In the genomic region with DNA sequence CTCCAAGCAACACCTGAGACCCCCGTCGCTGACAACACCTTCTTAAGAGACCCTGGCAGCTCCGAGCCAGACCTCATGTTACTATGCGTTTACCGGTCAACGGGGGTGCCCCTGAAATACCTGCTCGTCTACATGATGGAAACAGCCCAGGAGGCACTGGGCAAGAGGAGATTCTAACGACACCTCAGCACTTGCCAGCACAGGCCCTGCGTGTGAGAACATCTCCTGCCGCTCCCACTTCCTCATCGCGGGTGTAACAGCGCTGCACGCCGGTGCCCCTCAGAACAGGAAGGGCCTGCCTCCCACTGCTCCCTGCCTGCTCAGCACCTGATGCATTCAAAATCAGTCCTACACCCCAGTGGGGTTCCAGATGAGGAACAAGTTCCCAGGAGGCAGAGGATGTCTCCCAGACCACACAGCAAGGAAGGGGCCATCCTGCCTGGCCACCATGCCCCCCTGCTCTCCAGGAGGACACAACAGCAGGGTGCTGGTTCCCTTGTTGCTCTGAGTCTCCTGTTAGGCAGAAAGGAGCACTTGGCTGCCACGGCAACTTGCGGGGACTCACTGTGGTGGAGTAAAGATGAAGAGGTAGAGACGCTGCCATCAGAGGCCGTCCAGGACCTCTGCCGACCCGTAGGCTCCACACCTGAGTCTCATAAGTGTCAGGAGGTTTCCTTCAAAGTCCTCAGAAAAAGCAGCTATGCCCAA, we compare ENCODE assay signal across 10 cellular contexts. TPM values are rescaled to one million over a fixed set of nuclear protein-coding genes. Genes with fewer than 3 reads are reported as not detected.
DNase-seq lines count a peak whose midpoint lies in the region; ATAC-seq, FAIRE-seq and TF ChIP-seq lines count a peak whose summit lies in the region.
"Had no signal": no experiment of that assay in that cellular context is flagged by ENCODE, and none has a peak within 500 bp of the region (broad histone marks: within the 10 kb centered on the region; RNA-seq: fewer than 3 reads in every experiment).

No MANE protein-coding gene starts in this region.

- TF ChIP-seq POLR2A in suprapubic skin (IDR thresholded peaks at IDR 0.05): no peak

- POLR2A ChIA-PET in activated CD8-positive, alpha-beta T cell treated with anti-CD3 and anti-CD28 coated beads for 36 hours (lab: Charles Lee): interaction anchor here (2.3 kb wide), 1 partner anchor 77 kb away, joined by 7 read pairs; no protein-coding TSS in a partner anchor

- peaks cover 5% of the 10 kb centered on the region for H3K9me3 Mint-ChIP-seq in activated CD8-positive, alpha-beta memory T cell treated with anti-CD3 and anti-CD28 coated beads, Interleukin-2, amount 10 ng/mL, durations not matched to agents 7 days and 5 days (ENCODE audit: low read depth)
- H3K9me3 Mint-ChIP-seq in activated CD8-positive, alpha-beta T cell treated with anti-CD3 and anti-CD28 coated beads for 36 hours: peaks cover 11% of the 10 kb centered on the region

- FAIRE-seq in kidney (lab: Jason Lieb, UNC): no peak
- FAIRE-seq: urothelium cell line had no signal

- no peak for ATAC-seq in activated CD8-positive, alpha-beta memory T cell treated with anti-CD3 and anti-CD28 coated beads, Interleukin-2, amount 10 ng/mL, durations not matched to agents 7 days and 5 days
- no peak for ATAC-seq in activated CD8-positive, alpha-beta T cell treated with anti-CD3 and anti-CD28 coated beads for 36 hours
- ATAC-seq in HG03135 (IDR thresholded peaks at IDR 0.05; ENCODE audit: unreplicated experiment): no peak
- ATAC-seq: heart right ventricle had no signal

- no peaks in the 10 kb centered on the region for H3K27me3 Mint-ChIP-seq in activated CD8-positive, alpha-beta memory T cell treated with anti-CD3 and anti-CD28 coated beads, Interleukin-2, amount 10 ng/mL, durations not matched to agents 7 days and 5 days
- H3K27me3 Mint-ChIP-seq in activated CD8-positive, alpha-beta T cell treated with anti-CD3 and anti-CD28 coated beads for 36 hours: no peaks in the 10 kb centered on the region

- CTCF ChIA-PET in activated CD8-positive, alpha-beta memory T cell treated with anti-CD3 and anti-CD28 coated beads, Interleukin-2, amount 10 ng/mL, durations not matched to agents 7 days and 5 days (lab: Charles Lee): no interaction called here
- CTCF ChIA-PET in activated CD8-positive, alpha-beta T cell treated with anti-CD3 and anti-CD28 coated beads for 36 hours (lab: Charles Lee): no interaction called here

- H3K36me3 ChIP-seq in kidney (ENCODE audit: control insufficient read depth in 1 of 2, insufficient read depth in 2 of 2, low read length in 2 of 2): peaks cover 0 to 3% of the 10 kb centered on the region in 2 donors
- H3K36me3 ChIP-seq in suprapubic skin: peaks cover 8% of the 10 kb centered on the region

- no peak overlapping the region for H3K27ac Mint-ChIP-seq in activated CD8-positive, alpha-beta memory T cell treated with anti-CD3 and anti-CD28 coated beads, Interleukin-2, amount 10 ng/mL, durations not matched to agents 7 days and 5 days
- peak overlapping the region; percentile 38 for H3K27ac Mint-ChIP-seq in activated CD8-positive, alpha-beta T cell treated with anti-CD3 and anti-CD28 coated beads for 36 hours

- no peaks in the 10 kb centered on the region for H3K9me3 ChIP-seq in kidney (ENCODE audit: control insufficient read depth in 1 of 2, low read length in 2 of 2)
- H3K9me3 ChIP-seq in suprapubic skin: no peaks in the 10 kb centered on the region

- H3K4me3 Mint-ChIP-seq in activated CD8-positive, alpha-beta memory T cell treated with anti-CD3 and anti-CD28 coated beads, Interleukin-2, amount 10 ng/mL, durations not matched to agents 7 days and 5 days: no peak overlapping the region
- peak overlapping the region; percentile 21 for H3K4me3 Mint-ChIP-seq in activated CD8-positive, alpha-beta T cell treated with anti-CD3 and anti-CD28 coated beads for 36 hours

- no peak for TF ChIP-seq EP300 in suprapubic skin (IDR thresholded peaks at IDR 0.05)

- H3K9ac ChIP-seq in kidney (ENCODE audit: low read length in 2 of 2): no peak overlapping the region

- peaks cover 15% of the 10 kb centered on the region for H3K36me3 Mint-ChIP-seq in activated CD8-positive, alpha-beta memory T cell treated with anti-CD3 and anti-CD28 coated beads, Interleukin-2, amount 10 ng/mL, durations not matched to agents 7 days and 5 days
- peaks cover 16% of the 10 kb centered on the region for H3K36me3 Mint-ChIP-seq in activated CD8-positive, alpha-beta T cell treated with anti-CD3 and anti-CD28 coated beads for 36 hours (ENCODE audit: low read depth)

- H3K27me3 ChIP-seq in suprapubic skin: no peaks in the 10 kb centered on the region
- H3K27me3 ChIP-seq: heart right ventricle had no signal

- H3K4me1 Mint-ChIP-seq in activated CD8-positive, alpha-beta memory T cell treated with anti-CD3 and anti-CD28 coated beads, Interleukin-2, amount 10 ng/mL, durations not matched to agents 7 days and 5 days: peaks cover 30% of the 10 kb centered on the region
- H3K4me1 Mint-ChIP-seq in activated CD8-positive, alpha-beta T cell treated with anti-CD3 and anti-CD28 coated beads for 36 hours (ENCODE audit: low read depth): peaks cover 48% of the 10 kb centered on the region

- H3K4me1 ChIP-seq in kidney (ENCODE audit: control insufficient read depth in 1 of 2, insufficient read depth in 1 of 2, low read depth in 1 of 2, low read length in 2 of 2) (peaks cover 30 to 56% of the 10 kb centered on the region in 2 donors), suprapubic skin (peaks cover 72% of the 10 kb centered on the region)

- WGBS in suprapubic skin: 61% methylated on average over 18 of the region's 21 CpGs

- intact Hi-C loops in activated CD8-positive, alpha-beta T cell treated with anti-CD3 and anti-CD28 coated beads for 36 hours (cut with micrococcal nuclease): no loop called here
- intact Hi-C loops in kidney (cut with DNase I): no loop called here

- no peak for TF ChIP-seq CTCF in activated CD8-positive, alpha-beta T cell treated with anti-CD3 and anti-CD28 coated beads for 36 hours (IDR thresholded peaks at IDR 0.05)
- no peak for TF ChIP-seq CTCF in kidney (IDR thresholded peaks at IDR 0.05; ENCODE audit: borderline replicate concordance, extremely low read depth, insufficient read depth)
- TF ChIP-seq CTCF in suprapubic skin (IDR thresholded peaks at IDR 0.05): no peak

- peak; percentile 57 for DNase-seq in activated CD8-positive, alpha-beta memory T cell treated with anti-CD3 and anti-CD28 coated beads for 24 hours
- no peak for DNase-seq in activated CD8-positive, alpha-beta memory T cell treated with anti-CD3 and anti-CD28 coated beads, Interleukin-2, amount 10 ng/mL, durations not matched to agents 7 days and 5 days
- peak; percentile 33 for DNase-seq in activated CD8-positive, alpha-beta T cell treated with anti-CD3 and anti-CD28 coated beads for 36 hours
- no peak for DNase-seq in kidney
- DNase-seq in suprapubic skin (ENCODE audit: low spot score in 2 of 2): peak; percentile 77 to 81
- no peak for DNase-seq in HuH-7 (ENCODE audit: low spot score)
- no peak for DNase-seq in effector CD4-positive, alpha-beta T cell

- H3K27ac ChIP-seq in kidney (ENCODE audit: low read depth in 2 of 2, low read length in 2 of 2) (peak overlapping the region in 1 of 2 donors; percentile 7), suprapubic skin (peak overlapping the region; percentile 98)
- H3K27ac ChIP-seq: heart right ventricle had no signal

- H3K4me3 ChIP-seq in kidney (ENCODE audit: low read length in 2 of 2): peak overlapping the region; percentile 3 to 23
- H3K4me3 ChIP-seq in suprapubic skin: peak overlapping the region; percentile 99

RNA-seq across cellular contexts. Expression of a gene that starts 2.1 kb away (rescaled TPM):
- 10 to 100 TPM; 33.3 to 35.8 TPM for total RNA-seq in activated CD8-positive, alpha-beta memory T cell treated with anti-CD3 and anti-CD28 coated beads, Interleukin-2, amount 10 ng/mL, durations not matched to agents 7 days and 5 days
- 10 to 100 TPM; 32.4 to 33.1 TPM for total RNA-seq in activated CD8-positive, alpha-beta T cell treated with anti-CD3 and anti-CD28 coated beads for 36 hours
- total RNA-seq in kidney: 65.5 TPM
- 88.0 TPM for polyA plus RNA-seq in kidney (ENCODE audit: insufficient read depth, low read depth, low replicate concordance)
- total RNA-seq in suprapubic skin: 100 to 1,000 TPM in 2 of 4 donors, 10 to 100 TPM in 2; 96.6 to 105 (median 100) TPM

Comparison
In these comparisons a context has a peak if more than half of its experiments do, and no peak if none do; other contexts are left out.
1. DNase-seq: peak in activated CD8-positive, alpha-beta memory T cell treated with anti-CD3 and anti-CD28 coated beads for 24 hours (single experiment), activated CD8-positive, alpha-beta T cell treated with anti-CD3 and anti-CD28 coated beads for 36 hours (single experiment) and suprapubic skin (2 of 2); none in activated CD8-positive, alpha-beta memory T cell treated with anti-CD3 and anti-CD28 coated beads, Interleukin-2, amount 10 ng/mL, durations not matched to agents 7 days and 5 days (single experiment), kidney (single experiment), HuH-7 (single experiment) and effector CD4-positive, alpha-beta T cell (single experiment).